Comparison of ENCODE assay signal across 8 cellular contexts in the genomic region with DNA sequence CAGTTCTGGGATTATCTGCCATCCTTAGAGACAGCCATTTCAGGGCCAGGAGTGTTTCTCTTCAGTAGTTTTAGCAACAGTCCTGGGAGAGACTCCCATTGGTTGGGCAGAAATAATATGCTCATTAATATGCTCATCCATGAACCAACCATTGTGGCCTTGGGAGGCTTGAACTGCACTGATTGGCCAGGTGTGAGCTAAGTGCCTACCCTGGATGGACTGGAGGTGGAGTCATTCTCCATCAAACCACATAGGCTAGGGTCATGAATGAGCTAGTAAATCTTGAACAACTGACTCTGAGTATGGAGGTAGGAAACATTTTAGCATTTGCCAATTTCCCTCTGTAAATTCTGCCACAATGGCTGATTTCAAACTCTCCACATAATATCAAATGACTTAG.
"Had no signal": no experiment of that assay in that cellular context is flagged by ENCODE, and none has a peak within 500 bp of the region (broad histone marks: within the 10 kb centered on the region; RNA-seq: fewer than 3 reads in every experiment).

No MANE protein-coding gene starts in this region.

- H3K27ac ChIP-seq: HL-60 had no signal

- H3K4me1 ChIP-seq: HAP-1 had no signal

- H3K27ac Mint-ChIP-seq: HFFc6, IgD-negative memory B cell had no signal

- ATAC-seq: HCT116, HepG2 had no signal

- H3K4me1 Mint-ChIP-seq: IgD-negative memory B cell had no signal

- DNase-seq: GOT3, H7, HFFc6 had no signal

- H3K4me3 ChIP-seq: HAP-1 had no signal

- H3K9me3 ChIP-seq: HAP-1 had no signal

- H3K4me3 Mint-ChIP-seq: HFFc6, IgD-negative memory B cell had no signal

- H3K36me3 ChIP-seq: HAP-1 had no signal
